8 cellular contexts compared by ENCODE assay signal in genomic region chrX:131802836-131803626, GRCh38.
DNase-seq lines count a peak whose midpoint lies in the region; ATAC-seq and TF ChIP-seq lines count a peak whose summit lies in the region.

No MANE protein-coding gene starts in this region.

- H3K4me3 ChIP-seq in testis: no peak overlapping the region

- no peaks in the 10 kb centered on the region for H3K27me3 ChIP-seq in layer of hippocampus (ENCODE audit: control insufficient read depth, insufficient read depth, low read length)
- no peaks in the 10 kb centered on the region for H3K27me3 ChIP-seq in testis

- peak overlapping the region; percentile 52 for H3K27ac ChIP-seq in layer of hippocampus (ENCODE audit: low read depth, low read length)
- no peak overlapping the region for H3K27ac ChIP-seq in testis

- TF ChIP-seq CTCF in testis (IDR thresholded peaks at IDR 0.05): peak in 1 of 3 experiments; percentile 16

- 60 to 72% methylated on average over 2 to 11 of the region's 19 CpGs for WGBS in testis, 2 donors

- H3K9me3 ChIP-seq in testis: no peaks in the 10 kb centered on the region

- DNase-seq in DMS53 treated with DMSO at 0.1 percent for 48 hours (lab: John Stamatoyannopoulos, UW; ENCODE audit: unreplicated experiment): peak; percentile 15
- DNase-seq in NCI-H187 (lab: John Stamatoyannopoulos, UW): peak; percentile 61 to 67
- DNase-seq in activated gamma-delta T cell treated with Interleukin-2 at 50 U/mL for 16 hours: peak; percentile 71
- DNase-seq in testis: peak; percentile 43
- no peak for DNase-seq in NCI-H146 treated with DMSO at 0.1 percent for 48 hours (lab: John Stamatoyannopoulos, UW; ENCODE audit: unreplicated experiment)
- no peak for DNase-seq in NCI-H510A treated with DMSO at 0.1 percent for 48 hours (lab: John Stamatoyannopoulos, UW)

- no peaks in the 10 kb centered on the region for H3K4me1 ChIP-seq in testis

- ATAC-seq in GM19438 (IDR thresholded peaks at IDR 0.05; ENCODE audit: low read depth, unreplicated experiment): peak; percentile 93

- no peak for TF ChIP-seq POLR2A in testis (IDR thresholded peaks at IDR 0.05)

- intact Hi-C loops in testis (cut with DNase I; ENCODE audit: low total_unique reads): no loop called here

- H3K36me3 ChIP-seq in testis (ENCODE audit: low read depth, missing control alignments): no peaks in the 10 kb centered on the region

Comparison
In these comparisons a context has a peak if more than half of its experiments do, and no peak if none do; other contexts are left out.
1. DNase-seq: peak in DMS53 treated with DMSO at 0.1 percent for 48 hours (single experiment), NCI-H187 (2 of 2), activated gamma-delta T cell treated with Interleukin-2 at 50 U/mL for 16 hours (single experiment) and testis (single experiment); none in NCI-H146 treated with DMSO at 0.1 percent for 48 hours (single experiment) and NCI-H510A treated with DMSO at 0.1 percent for 48 hours (single experiment).